8 cellular contexts compared by ENCODE assay signal in the genomic region with DNA sequence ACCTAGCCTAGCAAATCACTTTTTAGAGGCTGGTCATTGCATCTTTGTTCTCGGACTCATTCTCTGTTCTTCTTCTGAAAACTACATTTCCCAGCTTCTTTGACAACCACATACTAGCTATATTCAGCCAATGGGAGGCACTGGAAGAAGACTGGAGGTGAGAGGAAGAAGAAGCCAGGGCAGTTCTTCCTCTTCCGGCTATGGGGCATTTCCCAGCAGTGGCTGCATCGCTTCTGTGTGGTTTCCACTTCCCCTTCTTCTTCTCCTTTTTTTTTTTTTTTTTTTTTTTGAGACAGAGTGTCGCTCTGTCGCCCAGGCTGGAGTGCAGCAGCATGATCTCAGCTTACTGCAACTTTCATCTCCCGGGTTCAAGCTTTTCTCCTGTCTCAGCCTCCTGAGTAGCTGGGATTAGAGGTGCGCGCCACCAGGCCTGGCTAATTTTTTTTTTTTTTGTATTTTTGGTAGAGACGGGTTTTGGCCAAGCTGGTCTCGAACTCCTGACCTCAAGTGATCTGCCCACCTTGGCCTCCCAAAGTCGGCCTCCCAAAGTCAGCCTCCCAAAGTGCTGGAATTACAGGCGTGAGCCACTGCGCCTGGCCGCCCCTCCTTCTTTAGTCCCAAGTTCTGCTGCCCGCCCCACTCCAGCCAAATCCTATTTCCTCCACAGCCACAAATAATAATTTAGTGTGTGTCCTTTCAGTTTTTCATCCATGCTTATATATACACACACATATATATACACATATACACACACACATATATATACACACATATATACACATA. TPM values are rescaled to one million over a fixed set of nuclear protein-coding genes. Genes with fewer than 3 reads are reported as not detected.
DNase-seq lines count a peak whose midpoint lies in the region; ATAC-seq and TF ChIP-seq lines count a peak whose summit lies in the region.

No MANE protein-coding gene starts in this region.

- H2AFZ ChIP-seq in SK-N-SH (ENCODE audit: low read depth), result no peak overlapping the region

- POLR2A ChIA-PET in SK-N-SH (lab: Yijun Ruan, JAX), result no interaction called here

- peak; percentile 33 for ATAC-seq in Right ventricle myocardium inferior
- no peak for ATAC-seq in GM21737 (IDR thresholded peaks at IDR 0.05; ENCODE audit: unreplicated experiment)

- H3K4me3 ChIP-seq in right atrium auricular region, result no peak overlapping the region
- H3K4me3 ChIP-seq in SK-N-SH (ENCODE audit: low read depth in 2 of 2, low read length in 1 of 2), result no peak overlapping the region

- H3K79me2 ChIP-seq in SK-N-SH (ENCODE audit: insufficient read depth), result no peaks in the 10 kb centered on the region

- no peaks in the 10 kb centered on the region for H3K9me2 ChIP-seq in SK-N-SH

- DNase-seq in Right ventricle myocardium inferior (ENCODE audit: missing footprints), result no peak
- DNase-seq in right atrium auricular region (ENCODE audit: low spot score), result no peak
- peak; percentile 99 for DNase-seq in SKM-1 (lab: John Stamatoyannopoulos, UW; ENCODE audit: unreplicated experiment)
- DNase-seq in effector CD8-positive, alpha-beta T cell (lab: John Stamatoyannopoulos, UW), result peak; percentile 20
- no peak for DNase-seq in SW 1271 (lab: John Stamatoyannopoulos, UW)
- DNase-seq in SK-N-SH, result no peak
- no peak for DNase-seq in amniotic stem cell (lab: John Stamatoyannopoulos, UW)

- H3K9me3 ChIP-seq in right atrium auricular region (no peaks in the 10 kb centered on the region), SK-N-SH (no peaks in the 10 kb centered on the region)

- intact Hi-C loops in Right ventricle myocardium inferior (cut with DNase I), result no loop called here

- H3K4me2 ChIP-seq in SK-N-SH, result no peak overlapping the region

- no peaks in the 10 kb centered on the region for H3K36me3 ChIP-seq in right atrium auricular region
- H3K36me3 ChIP-seq in SK-N-SH (replicated peaks in 1 of 2; ENCODE audit: control insufficient read depth in 1 of 2, insufficient read depth in 2 of 2, low read length in 1 of 2), result no peaks in the 10 kb centered on the region

- no peak for TF ChIP-seq RAD21 in SK-N-SH (IDR thresholded peaks at IDR 0.05; ENCODE audit: low read length)

- no peak for TF ChIP-seq EP300 in SK-N-SH (IDR thresholded peaks at IDR 0.05; ENCODE audit: borderline replicate concordance in 1 of 2, low read depth in 1 of 2, low read length in 1 of 2)

- no peak overlapping the region for H3K9ac ChIP-seq in SK-N-SH

- H4K20me1 ChIP-seq in SK-N-SH (ENCODE audit: insufficient read depth), result no peaks in the 10 kb centered on the region

- TF ChIP-seq CTCF in right atrium auricular region (IDR thresholded peaks at IDR 0.05), result no peak
- TF ChIP-seq CTCF in SK-N-SH (IDR thresholded peaks at IDR 0.05), result no peak

- H3F3A ChIP-seq in SK-N-SH (replicated peaks; ENCODE audit: insufficient read depth), result no peaks in the 10 kb centered on the region

- H3K4me1 ChIP-seq in right atrium auricular region, result peaks cover 0 to 6% of the 10 kb centered on the region in 2 donors
- H3K4me1 ChIP-seq in SK-N-SH (ENCODE audit: control insufficient read depth in 1 of 2, insufficient read depth in 2 of 2, low read depth in 1 of 2, low read length in 1 of 2), result peaks cover 0 to 4% of the 10 kb centered on the region in 2 experiments; a peak in 1 of 4 replicates

- 96% methylated on average over 15 of the region's 15 CpGs for WGBS in SK-N-SH (ENCODE audit: low lambda C conversion rate)

- H3K27me3 ChIP-seq in right atrium auricular region, result no peaks in the 10 kb centered on the region
- H3K27me3 ChIP-seq in SK-N-SH (ENCODE audit: insufficient read depth), result no peaks in the 10 kb centered on the region

- H3K27ac ChIP-seq in right atrium auricular region, result no peak overlapping the region
- no peak overlapping the region for H3K27ac ChIP-seq in SK-N-SH (ENCODE audit: low read depth in 2 of 2, low read length in 1 of 2)

- CTCF ChIA-PET in SK-N-SH (lab: Yijun Ruan, JAX), result interaction anchor here (1.8 kb wide), 1 partner anchor 81 kb away, joined by 6 read pairs; no protein-coding TSS in a partner anchor

TF ChIP-seq in SK-N-SH, 30 proteins besides CTCF, POLR2A, EP300 and RAD21:
- TF ChIP-seq FOSL2 (IDR thresholded peaks at IDR 0.05; ENCODE audit: borderline replicate concordance, low read depth) (no peak), FOXM1 (IDR thresholded peaks at IDR 0.05; ENCODE audit: low read depth) (no peak), TCF12 (IDR thresholded peaks at IDR 0.05) (no peak), TAF1 (IDR thresholded peaks at IDR 0.05; ENCODE audit: borderline replicate concordance, low read depth, low read length) (no peak)
- TF ChIP-seq, protein P1, sequence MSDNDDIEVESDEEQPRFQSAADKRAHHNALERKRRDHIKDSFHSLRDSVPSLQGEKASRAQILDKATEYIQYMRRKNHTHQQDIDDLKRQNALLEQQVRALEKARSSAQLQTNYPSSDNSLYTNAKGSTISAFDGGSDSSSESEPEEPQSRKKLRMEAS (IDR thresholded peaks at IDR 0.05; ENCODE audit: low read depth), result no peak
- TF ChIP-seq, protein P2, sequence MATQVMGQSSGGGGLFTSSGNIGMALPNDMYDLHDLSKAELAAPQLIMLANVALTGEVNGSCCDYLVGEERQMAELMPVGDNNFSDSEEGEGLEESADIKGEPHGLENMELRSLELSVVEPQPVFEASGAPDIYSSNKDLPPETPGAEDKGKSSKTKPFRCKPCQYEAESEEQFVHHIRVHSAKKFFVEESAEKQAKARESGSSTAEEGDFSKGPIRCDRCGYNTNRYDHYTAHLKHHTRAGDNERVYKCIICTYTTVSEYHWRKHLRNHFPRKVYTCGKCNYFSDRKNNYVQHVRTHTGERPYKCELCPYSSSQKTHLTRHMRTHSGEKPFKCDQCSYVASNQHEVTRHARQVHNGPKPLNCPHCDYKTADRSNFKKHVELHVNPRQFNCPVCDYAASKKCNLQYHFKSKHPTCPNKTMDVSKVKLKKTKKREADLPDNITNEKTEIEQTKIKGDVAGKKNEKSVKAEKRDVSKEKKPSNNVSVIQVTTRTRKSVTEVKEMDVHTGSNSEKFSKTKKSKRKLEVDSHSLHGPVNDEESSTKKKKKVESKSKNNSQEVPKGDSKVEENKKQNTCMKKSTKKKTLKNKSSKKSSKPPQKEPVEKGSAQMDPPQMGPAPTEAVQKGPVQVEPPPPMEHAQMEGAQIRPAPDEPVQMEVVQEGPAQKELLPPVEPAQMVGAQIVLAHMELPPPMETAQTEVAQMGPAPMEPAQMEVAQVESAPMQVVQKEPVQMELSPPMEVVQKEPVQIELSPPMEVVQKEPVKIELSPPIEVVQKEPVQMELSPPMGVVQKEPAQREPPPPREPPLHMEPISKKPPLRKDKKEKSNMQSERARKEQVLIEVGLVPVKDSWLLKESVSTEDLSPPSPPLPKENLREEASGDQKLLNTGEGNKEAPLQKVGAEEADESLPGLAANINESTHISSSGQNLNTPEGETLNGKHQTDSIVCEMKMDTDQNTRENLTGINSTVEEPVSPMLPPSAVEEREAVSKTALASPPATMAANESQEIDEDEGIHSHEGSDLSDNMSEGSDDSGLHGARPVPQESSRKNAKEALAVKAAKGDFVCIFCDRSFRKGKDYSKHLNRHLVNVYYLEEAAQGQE (IDR thresholded peaks at IDR 0.05; ENCODE audit: low read depth, low read length), result no peak
TF ChIP-seq in SK-N-SH: peak in this region for 0.

RNA-seq across cellular contexts. Expression of a gene that starts 6.9 kb away (rescaled TPM):
- total RNA-seq in Right ventricle myocardium inferior, result 48.9 TPM
- total RNA-seq in right atrium auricular region, result 10 to 100 TPM; 39.4 to 46.4 TPM
- polyA plus RNA-seq in SK-N-SH (2012; rRNA removed), result 26.3 and 31.7 TPM in 2 replicates
- polyA plus RNA-seq in SK-N-SH (2012; cell fraction: cytosol; rRNA removed), result 26.4 and 28.2 TPM in 2 replicates
- polyA plus RNA-seq in SK-N-SH (2012; cell fraction: nucleus; rRNA removed), result 17.9 and 23.6 TPM in 2 replicates

RNA-seq across cellular contexts. Expression of a gene that starts 45.4 kb away (rescaled TPM):
- 17.6 TPM for total RNA-seq in Right ventricle myocardium inferior
- total RNA-seq in right atrium auricular region, result 10 to 100 TPM; 20.4 to 20.6 TPM
- 20.8 and 25.7 TPM in 2 replicates for polyA plus RNA-seq in SK-N-SH (2012; rRNA removed)
- polyA plus RNA-seq in SK-N-SH (2012; cell fraction: cytosol; rRNA removed), result 18.5 and 24.9 TPM in 2 replicates
- 8.1 and 19.7 TPM in 2 replicates for polyA plus RNA-seq in SK-N-SH (2012; cell fraction: nucleus; rRNA removed)

Comparison
In these comparisons a context has a peak if more than half of its experiments do, and no peak if none do; other contexts are left out.
1. DNase-seq: peak in SKM-1 (single experiment) and effector CD8-positive, alpha-beta T cell (single experiment); none in Right ventricle myocardium inferior (single experiment), right atrium auricular region (single experiment), SW 1271 (0 of 2), SK-N-SH (single experiment) and amniotic stem cell (single experiment).